ENCODE assay signal across 1 cellular context in genomic region chr1:17116643-17117042, GRCh38.
TF ChIP-seq lines count a peak whose summit lies in the region.

No MANE protein-coding gene starts in this region.

TF ChIP-seq in HepG2, 621 proteins besides CTCF, POLR2A, EP300 and RAD21:
- no peak for TF ChIP-seq ZNF597 (CRISPR knock-in tag; IDR thresholded peaks at IDR 0.05)
- TF ChIP-seq ZNF629 (CRISPR knock-in tag; conservative IDR thresholded peaks at IDR 0.05): peak; percentile 16; the same call in 1 of the 2 replicates
